ENCODE assay signal across 13 cellular contexts in the genomic region with DNA sequence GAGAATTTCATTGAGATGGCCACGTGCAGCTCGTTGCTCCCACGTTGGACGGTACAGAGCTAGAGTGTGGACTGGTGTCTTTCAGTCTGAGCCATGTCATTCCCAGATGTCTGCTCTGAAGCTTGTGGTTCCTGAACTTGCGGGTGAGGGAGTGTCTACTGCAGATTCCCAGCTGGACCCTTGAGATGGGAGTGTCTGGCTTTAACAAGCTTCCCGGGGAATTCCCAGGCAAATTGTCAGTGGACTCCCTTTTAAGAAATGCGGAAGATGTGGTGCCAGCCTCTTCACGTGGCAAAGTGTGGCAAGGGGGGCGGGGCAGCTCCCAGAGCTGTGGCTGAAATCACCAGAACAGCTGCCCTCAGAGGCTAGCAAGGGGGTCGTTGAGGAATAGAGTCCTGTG. TPM values are rescaled to one million over a fixed set of nuclear protein-coding genes. Genes with fewer than 3 reads are reported as not detected.
A peak's percentile ranks its signal among the peaks of the same experiment; 100 is the strongest.
DNase-seq lines count a peak whose midpoint lies in the region; ATAC-seq, FAIRE-seq and TF ChIP-seq lines count a peak whose summit lies in the region.
"Had no signal": no experiment of that assay in that cellular context is flagged by ENCODE, and none has a peak within 500 bp of the region (broad histone marks: within the 10 kb centered on the region; RNA-seq: fewer than 3 reads in every experiment).

No MANE protein-coding gene starts in this region.

- no peaks in the 10 kb centered on the region for H3K36me3 Mint-ChIP-seq in activated naive CD4-positive, alpha-beta T cell treated with anti-CD3 and anti-CD28 coated beads, Interleukin-2, amount 50 U/mL, for 72 hours
- H3K36me3 Mint-ChIP-seq: activated naive CD8-positive, alpha-beta T cell had no signal

- no peak for TF ChIP-seq CTCF in foreskin keratinocyte (conservative IDR thresholded peaks at IDR 0.05)

- H3K9me3 ChIP-seq in SJCRH30 (replicated peaks) = no peaks in the 10 kb centered on the region
- no peaks in the 10 kb centered on the region for H3K9me3 ChIP-seq in small intestine (ENCODE audit: control insufficient read depth, low read depth)

- peak; percentile 90 for DNase-seq in GM03348 (ENCODE audit: low spot score)
- peak; percentile 47 to 49 for DNase-seq in SJCRH30
- DNase-seq in foreskin keratinocyte = peak; percentile 48 to 85
- DNase-seq in small intestine = peak; percentile 61
- DNase-seq in GM19240 (ENCODE audit: insufficient read length, low spot score) = no peak
- DNase-seq in activated naive CD4-positive, alpha-beta T cell treated with anti-CD3 and anti-CD28 coated beads, Interleukin-2, amount 50 U/mL, for 72 hours (ENCODE audit: low spot score in 2 of 2) = no peak
- no peak for DNase-seq in DMS 273 treated with DMSO at 0.1 percent for 48 hours (lab: John Stamatoyannopoulos, UW)
- DNase-seq: activated CD4-positive, alpha-beta T cell treated with anti-CD3 and anti-CD28 coated beads for 48 hours; NCI-H1048; stimulated activated CD4-positive, alpha-beta T cell treated with anti-CD3 and anti-CD28 coated beads, Interleukin-4, amount 100 ng/mL, for 1 hour had no signal

- no peak overlapping the region for H3K27ac ChIP-seq in SJCRH30
- H3K27ac ChIP-seq in foreskin keratinocyte = no peak overlapping the region
- H3K27ac ChIP-seq in small intestine (ENCODE audit: low read depth in 1 of 2, low read length in 1 of 2) = no peak overlapping the region

- H3K27ac Mint-ChIP-seq in activated naive CD4-positive, alpha-beta T cell treated with anti-CD3 and anti-CD28 coated beads, Interleukin-2, amount 50 U/mL, for 72 hours = no peak overlapping the region
- H3K27ac Mint-ChIP-seq: activated naive CD8-positive, alpha-beta T cell had no signal

- no peaks in the 10 kb centered on the region for H3K9me3 Mint-ChIP-seq in activated naive CD4-positive, alpha-beta T cell treated with anti-CD3 and anti-CD28 coated beads, Interleukin-2, amount 50 U/mL, for 72 hours

- H3K27me3 ChIP-seq in SJCRH30 = peaks cover 14% of the 10 kb centered on the region; the same call in 1 of the 2 replicates
- H3K27me3 ChIP-seq in foreskin keratinocyte = peaks cover 13% of the 10 kb centered on the region
- H3K27me3 ChIP-seq in small intestine (ENCODE audit: control insufficient read depth in 2 of 2, insufficient read depth in 2 of 2, low read length in 2 of 2) = no peaks in the 10 kb centered on the region

- peak; percentile 63 for ATAC-seq in foreskin keratinocyte
- ATAC-seq in HG02973 (IDR thresholded peaks at IDR 0.05; ENCODE audit: unreplicated experiment) = no peak
- no peak for ATAC-seq in activated naive CD4-positive, alpha-beta T cell treated with anti-CD3 and anti-CD28 coated beads, Interleukin-2, amount 50 U/mL, for 72 hours

- H3K4me3 ChIP-seq in SJCRH30 (no peak overlapping the region), small intestine (ENCODE audit: low read depth in 1 of 2, low read length in 2 of 2) (no peak overlapping the region)

- no peak for FAIRE-seq in small intestine (lab: Jason Lieb, UNC)
- FAIRE-seq: G401.6 had no signal

- H3K36me3 ChIP-seq in SJCRH30 = no peaks in the 10 kb centered on the region
- H3K36me3 ChIP-seq in small intestine (ENCODE audit: control insufficient read depth in 2 of 2, insufficient read depth in 2 of 2, low read length in 2 of 2) = no peaks in the 10 kb centered on the region

- 6 to 25% (median 16%) methylated on average over 10 of the region's 10 CpGs for WGBS in small intestine, 3 donors

- H3K4me1 ChIP-seq in SJCRH30 (peaks cover 8% of the 10 kb centered on the region; the same call in 1 of the 2 replicates), foreskin keratinocyte (no peaks in the 10 kb centered on the region), small intestine (ENCODE audit: control insufficient read depth in 2 of 2, insufficient read depth in 1 of 2, low read depth in 1 of 2, low read length in 1 of 2) (no peaks in the 10 kb centered on the region)

RNA-seq across cellular contexts. Expression of a gene that starts 37.1 kb away (rescaled TPM):
- 0.18 and 0.20 TPM in 2 replicates for total RNA-seq in SJCRH30 (2014; rRNA removed; shearing (Covaris generic))
- total RNA-seq in foreskin keratinocyte = not detected in 2 replicates
- polyA plus RNA-seq in foreskin keratinocyte (0.06 and 0.09 TPM in 2 replicates), small intestine (1 to 10 TPM in 1 of 3 donors, not detected in 2; 1.8 TPM)
- total RNA-seq in activated naive CD4-positive, alpha-beta T cell treated with anti-CD3 and anti-CD28 coated beads, Interleukin-2, amount 50 U/mL, for 72 hours = 1 to 10 TPM in 1 of 2 donors, not detected in 1; 1.7 TPM

RNA-seq across cellular contexts. Expression of a gene that starts 50.3 kb away (rescaled TPM):
- 0.76 and 0.91 TPM in 2 replicates for total RNA-seq in SJCRH30 (2014; rRNA removed; shearing (Covaris generic))
- total RNA-seq in foreskin keratinocyte = 5.2 and 7.1 TPM in 2 replicates
- 5.4 and 7.7 TPM in 2 replicates for polyA plus RNA-seq in foreskin keratinocyte
- 1 to 10 TPM in 2 of 3 donors, not detected in 1; 1.6 to 8.4 TPM for polyA plus RNA-seq in small intestine
- under 1 TPM in 1 of 2 donors, not detected in 1; 0.41 TPM for total RNA-seq in activated naive CD4-positive, alpha-beta T cell treated with anti-CD3 and anti-CD28 coated beads, Interleukin-2, amount 50 U/mL, for 72 hours

Comparison
In these comparisons a context has a peak if more than half of its experiments do, and no peak if none do; other contexts are left out.
1. DNase-seq: peak in GM03348 (single experiment), SJCRH30 (2 of 2), foreskin keratinocyte (2 of 2) and small intestine (single experiment); none in GM19240 (single experiment), activated naive CD4-positive, alpha-beta T cell treated with anti-CD3 and anti-CD28 coated beads, Interleukin-2, amount 50 U/mL, for 72 hours (0 of 2) and DMS 273 treated with DMSO at 0.1 percent for 48 hours (single experiment).